Comparison of ENCODE assay signal across 1 cellular context in the genomic region with DNA sequence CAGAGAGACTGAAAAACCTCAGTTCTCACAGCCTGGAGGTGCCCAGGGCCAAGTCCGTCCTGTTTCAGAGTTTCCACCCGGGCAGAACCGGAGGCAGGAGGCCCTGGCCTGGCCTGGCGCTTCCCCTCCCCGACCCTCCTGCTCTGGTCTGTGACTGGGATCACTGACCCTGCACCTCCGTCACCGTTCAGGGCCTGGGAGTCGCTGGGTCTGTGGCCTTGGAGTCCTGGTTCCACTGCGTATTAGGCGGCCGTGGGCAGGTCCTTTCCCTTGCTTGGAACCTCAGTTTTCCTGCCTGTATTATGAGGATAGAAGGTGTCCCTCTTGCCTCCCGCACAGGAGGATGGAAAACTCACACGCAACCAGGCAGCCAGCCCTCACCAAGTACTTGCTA.
TF ChIP-seq lines count a peak whose summit lies in the region.

No MANE protein-coding gene starts in this region.

TF ChIP-seq in HepG2, 621 proteins besides CTCF, POLR2A, EP300 and RAD21 (continued from another document and continues in another):
- TF ChIP-seq, protein P1, sequence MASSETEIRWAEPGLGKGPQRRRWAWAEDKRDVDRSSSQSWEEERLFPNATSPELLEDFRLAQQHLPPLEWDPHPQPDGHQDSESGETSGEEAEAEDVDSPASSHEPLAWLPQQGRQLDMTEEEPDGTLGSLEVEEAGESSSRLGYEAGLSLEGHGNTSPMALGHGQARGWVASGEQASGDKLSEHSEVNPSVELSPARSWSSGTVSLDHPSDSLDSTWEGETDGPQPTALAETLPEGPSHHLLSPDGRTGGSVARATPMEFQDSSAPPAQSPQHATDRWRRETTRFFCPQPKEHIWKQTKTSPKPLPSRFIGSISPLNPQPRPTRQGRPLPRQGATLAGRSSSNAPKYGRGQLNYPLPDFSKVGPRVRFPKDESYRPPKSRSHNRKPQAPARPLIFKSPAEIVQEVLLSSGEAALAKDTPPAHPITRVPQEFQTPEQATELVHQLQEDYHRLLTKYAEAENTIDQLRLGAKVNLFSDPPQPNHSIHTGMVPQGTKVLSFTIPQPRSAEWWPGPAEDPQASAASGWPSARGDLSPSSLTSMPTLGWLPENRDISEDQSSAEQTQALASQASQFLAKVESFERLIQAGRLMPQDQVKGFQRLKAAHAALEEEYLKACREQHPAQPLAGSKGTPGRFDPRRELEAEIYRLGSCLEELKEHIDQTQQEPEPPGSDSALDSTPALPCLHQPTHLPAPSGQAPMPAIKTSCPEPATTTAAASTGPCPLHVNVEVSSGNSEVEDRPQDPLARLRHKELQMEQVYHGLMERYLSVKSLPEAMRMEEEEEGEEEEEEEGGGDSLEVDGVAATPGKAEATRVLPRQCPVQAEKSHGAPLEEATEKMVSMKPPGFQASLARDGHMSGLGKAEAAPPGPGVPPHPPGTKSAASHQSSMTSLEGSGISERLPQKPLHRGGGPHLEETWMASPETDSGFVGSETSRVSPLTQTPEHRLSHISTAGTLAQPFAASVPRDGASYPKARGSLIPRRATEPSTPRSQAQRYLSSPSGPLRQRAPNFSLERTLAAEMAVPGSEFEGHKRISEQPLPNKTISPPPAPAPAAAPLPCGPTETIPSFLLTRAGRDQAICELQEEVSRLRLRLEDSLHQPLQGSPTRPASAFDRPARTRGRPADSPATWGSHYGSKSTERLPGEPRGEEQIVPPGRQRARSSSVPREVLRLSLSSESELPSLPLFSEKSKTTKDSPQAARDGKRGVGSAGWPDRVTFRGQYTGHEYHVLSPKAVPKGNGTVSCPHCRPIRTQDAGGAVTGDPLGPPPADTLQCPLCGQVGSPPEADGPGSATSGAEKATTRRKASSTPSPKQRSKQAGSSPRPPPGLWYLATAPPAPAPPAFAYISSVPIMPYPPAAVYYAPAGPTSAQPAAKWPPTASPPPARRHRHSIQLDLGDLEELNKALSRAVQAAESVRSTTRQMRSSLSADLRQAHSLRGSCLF (CRISPR knock-in tag; IDR thresholded peaks at IDR 0.05; ENCODE audit: borderline replicate concordance): no peak
- TF ChIP-seq, protein P2, sequence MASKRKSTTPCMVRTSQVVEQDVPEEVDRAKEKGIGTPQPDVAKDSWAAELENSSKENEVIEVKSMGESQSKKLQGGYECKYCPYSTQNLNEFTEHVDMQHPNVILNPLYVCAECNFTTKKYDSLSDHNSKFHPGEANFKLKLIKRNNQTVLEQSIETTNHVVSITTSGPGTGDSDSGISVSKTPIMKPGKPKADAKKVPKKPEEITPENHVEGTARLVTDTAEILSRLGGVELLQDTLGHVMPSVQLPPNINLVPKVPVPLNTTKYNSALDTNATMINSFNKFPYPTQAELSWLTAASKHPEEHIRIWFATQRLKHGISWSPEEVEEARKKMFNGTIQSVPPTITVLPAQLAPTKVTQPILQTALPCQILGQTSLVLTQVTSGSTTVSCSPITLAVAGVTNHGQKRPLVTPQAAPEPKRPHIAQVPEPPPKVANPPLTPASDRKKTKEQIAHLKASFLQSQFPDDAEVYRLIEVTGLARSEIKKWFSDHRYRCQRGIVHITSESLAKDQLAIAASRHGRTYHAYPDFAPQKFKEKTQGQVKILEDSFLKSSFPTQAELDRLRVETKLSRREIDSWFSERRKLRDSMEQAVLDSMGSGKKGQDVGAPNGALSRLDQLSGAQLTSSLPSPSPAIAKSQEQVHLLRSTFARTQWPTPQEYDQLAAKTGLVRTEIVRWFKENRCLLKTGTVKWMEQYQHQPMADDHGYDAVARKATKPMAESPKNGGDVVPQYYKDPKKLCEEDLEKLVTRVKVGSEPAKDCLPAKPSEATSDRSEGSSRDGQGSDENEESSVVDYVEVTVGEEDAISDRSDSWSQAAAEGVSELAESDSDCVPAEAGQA (IDR thresholded peaks at IDR 0.05; ENCODE audit: low read depth): no peak
- TF ChIP-seq, protein P2 (CRISPR knock-in tag; IDR thresholded peaks at IDR 0.05; ENCODE audit: borderline replicate concordance): no peak
- TF ChIP-seq, protein P3, sequence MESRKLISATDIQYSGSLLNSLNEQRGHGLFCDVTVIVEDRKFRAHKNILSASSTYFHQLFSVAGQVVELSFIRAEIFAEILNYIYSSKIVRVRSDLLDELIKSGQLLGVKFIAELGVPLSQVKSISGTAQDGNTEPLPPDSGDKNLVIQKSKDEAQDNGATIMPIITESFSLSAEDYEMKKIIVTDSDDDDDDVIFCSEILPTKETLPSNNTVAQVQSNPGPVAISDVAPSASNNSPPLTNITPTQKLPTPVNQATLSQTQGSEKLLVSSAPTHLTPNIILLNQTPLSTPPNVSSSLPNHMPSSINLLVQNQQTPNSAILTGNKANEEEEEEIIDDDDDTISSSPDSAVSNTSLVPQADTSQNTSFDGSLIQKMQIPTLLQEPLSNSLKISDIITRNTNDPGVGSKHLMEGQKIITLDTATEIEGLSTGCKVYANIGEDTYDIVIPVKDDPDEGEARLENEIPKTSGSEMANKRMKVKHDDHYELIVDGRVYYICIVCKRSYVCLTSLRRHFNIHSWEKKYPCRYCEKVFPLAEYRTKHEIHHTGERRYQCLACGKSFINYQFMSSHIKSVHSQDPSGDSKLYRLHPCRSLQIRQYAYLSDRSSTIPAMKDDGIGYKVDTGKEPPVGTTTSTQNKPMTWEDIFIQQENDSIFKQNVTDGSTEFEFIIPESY (CRISPR knock-in tag; IDR thresholded peaks at IDR 0.05): peak; percentile 90
- TF ChIP-seq IKZF1 (IDR thresholded peaks at IDR 0.05) (no peak), ZFP90 (CRISPR knock-in tag; IDR thresholded peaks at IDR 0.05; ENCODE audit: borderline replicate concordance) (no peak), KDM5A (IDR thresholded peaks at IDR 0.05; ENCODE audit: borderline replicate concordance, low read length) (no peak), ZFX (CRISPR knock-in tag; IDR thresholded peaks at IDR 0.05; ENCODE audit: low read depth) (peak; percentile 68), ONECUT2 (CRISPR knock-in tag; IDR thresholded peaks at IDR 0.05) (no peak), SRF (IDR thresholded peaks at IDR 0.05; ENCODE audit: low read depth, low read length) (no peak), ATF7-NPFF (CRISPR knock-in tag; IDR thresholded peaks at IDR 0.05; ENCODE audit: low read depth) (no peak), KDM6A (CRISPR knock-in tag; IDR thresholded peaks at IDR 0.05; ENCODE audit: low read depth) (no peak), HMGA1 (CRISPR knock-in tag; conservative IDR thresholded peaks at IDR 0.05) (no peak), ISX (CRISPR knock-in tag; conservative IDR thresholded peaks at IDR 0.05) (no peak), SPEN (CRISPR knock-in tag; IDR thresholded peaks at IDR 0.05; ENCODE audit: low read depth) (no peak; the same call in 1 of the 2 replicates), RNF2 (conservative IDR thresholded peaks at IDR 0.05; ENCODE audit: low read depth) (no peak), ZFP1 (CRISPR knock-in tag; IDR thresholded peaks at IDR 0.05) (no peak), RBFOX2 (IDR thresholded peaks at IDR 0.05; ENCODE audit: low read depth, low read length) (no peak)
- TF ChIP-seq, protein P4, sequence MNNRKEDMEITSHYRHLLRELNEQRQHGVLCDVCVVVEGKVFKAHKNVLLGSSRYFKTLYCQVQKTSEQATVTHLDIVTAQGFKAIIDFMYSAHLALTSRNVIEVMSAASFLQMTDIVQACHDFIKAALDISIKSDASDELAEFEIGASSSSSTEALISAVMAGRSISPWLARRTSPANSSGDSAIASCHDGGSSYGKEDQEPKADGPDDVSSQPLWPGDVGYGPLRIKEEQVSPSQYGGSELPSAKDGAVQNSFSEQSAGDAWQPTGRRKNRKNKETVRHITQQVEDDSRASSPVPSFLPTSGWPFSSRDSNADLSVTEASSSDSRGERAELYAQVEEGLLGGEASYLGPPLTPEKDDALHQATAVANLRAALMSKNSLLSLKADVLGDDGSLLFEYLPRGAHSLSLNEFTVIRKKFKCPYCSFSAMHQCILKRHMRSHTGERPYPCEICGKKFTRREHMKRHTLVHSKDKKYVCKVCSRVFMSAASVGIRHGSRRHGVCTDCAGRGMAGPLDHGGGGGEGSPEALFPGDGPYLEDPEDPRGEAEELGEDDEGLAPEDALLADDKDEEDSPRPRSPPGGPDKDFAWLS (CRISPR knock-in tag; IDR thresholded peaks at IDR 0.05; ENCODE audit: borderline replicate concordance): no peak
- TF ChIP-seq, protein P5, sequence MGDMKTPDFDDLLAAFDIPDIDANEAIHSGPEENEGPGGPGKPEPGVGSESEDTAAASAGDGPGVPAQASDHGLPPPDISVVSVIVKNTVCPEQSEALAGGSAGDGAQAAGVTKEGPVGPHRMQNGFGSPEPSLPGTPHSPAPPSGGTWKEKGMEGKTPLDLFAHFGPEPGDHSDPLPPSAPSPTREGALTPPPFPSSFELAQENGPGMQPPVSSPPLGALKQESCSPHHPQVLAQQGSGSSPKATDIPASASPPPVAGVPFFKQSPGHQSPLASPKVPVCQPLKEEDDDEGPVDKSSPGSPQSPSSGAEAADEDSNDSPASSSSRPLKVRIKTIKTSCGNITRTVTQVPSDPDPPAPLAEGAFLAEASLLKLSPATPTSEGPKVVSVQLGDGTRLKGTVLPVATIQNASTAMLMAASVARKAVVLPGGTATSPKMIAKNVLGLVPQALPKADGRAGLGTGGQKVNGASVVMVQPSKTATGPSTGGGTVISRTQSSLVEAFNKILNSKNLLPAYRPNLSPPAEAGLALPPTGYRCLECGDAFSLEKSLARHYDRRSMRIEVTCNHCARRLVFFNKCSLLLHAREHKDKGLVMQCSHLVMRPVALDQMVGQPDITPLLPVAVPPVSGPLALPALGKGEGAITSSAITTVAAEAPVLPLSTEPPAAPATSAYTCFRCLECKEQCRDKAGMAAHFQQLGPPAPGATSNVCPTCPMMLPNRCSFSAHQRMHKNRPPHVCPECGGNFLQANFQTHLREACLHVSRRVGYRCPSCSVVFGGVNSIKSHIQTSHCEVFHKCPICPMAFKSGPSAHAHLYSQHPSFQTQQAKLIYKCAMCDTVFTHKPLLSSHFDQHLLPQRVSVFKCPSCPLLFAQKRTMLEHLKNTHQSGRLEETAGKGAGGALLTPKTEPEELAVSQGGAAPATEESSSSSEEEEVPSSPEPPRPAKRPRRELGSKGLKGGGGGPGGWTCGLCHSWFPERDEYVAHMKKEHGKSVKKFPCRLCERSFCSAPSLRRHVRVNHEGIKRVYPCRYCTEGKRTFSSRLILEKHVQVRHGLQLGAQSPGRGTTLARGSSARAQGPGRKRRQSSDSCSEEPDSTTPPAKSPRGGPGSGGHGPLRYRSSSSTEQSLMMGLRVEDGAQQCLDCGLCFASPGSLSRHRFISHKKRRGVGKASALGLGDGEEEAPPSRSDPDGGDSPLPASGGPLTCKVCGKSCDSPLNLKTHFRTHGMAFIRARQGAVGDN (CRISPR knock-in tag; IDR thresholded peaks at IDR 0.05): peak; percentile 76
- TF ChIP-seq, protein P6, sequence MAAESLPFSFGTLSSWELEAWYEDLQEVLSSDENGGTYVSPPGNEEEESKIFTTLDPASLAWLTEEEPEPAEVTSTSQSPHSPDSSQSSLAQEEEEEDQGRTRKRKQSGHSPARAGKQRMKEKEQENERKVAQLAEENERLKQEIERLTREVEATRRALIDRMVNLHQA (CRISPR knock-in tag; IDR thresholded peaks at IDR 0.05): no peak
- TF ChIP-seq, protein P7, sequence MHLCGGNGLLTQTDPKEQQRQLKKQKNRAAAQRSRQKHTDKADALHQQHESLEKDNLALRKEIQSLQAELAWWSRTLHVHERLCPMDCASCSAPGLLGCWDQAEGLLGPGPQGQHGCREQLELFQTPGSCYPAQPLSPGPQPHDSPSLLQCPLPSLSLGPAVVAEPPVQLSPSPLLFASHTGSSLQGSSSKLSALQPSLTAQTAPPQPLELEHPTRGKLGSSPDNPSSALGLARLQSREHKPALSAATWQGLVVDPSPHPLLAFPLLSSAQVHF (CRISPR knock-in tag; IDR thresholded peaks at IDR 0.05): no peak
- TF ChIP-seq, protein P8, sequence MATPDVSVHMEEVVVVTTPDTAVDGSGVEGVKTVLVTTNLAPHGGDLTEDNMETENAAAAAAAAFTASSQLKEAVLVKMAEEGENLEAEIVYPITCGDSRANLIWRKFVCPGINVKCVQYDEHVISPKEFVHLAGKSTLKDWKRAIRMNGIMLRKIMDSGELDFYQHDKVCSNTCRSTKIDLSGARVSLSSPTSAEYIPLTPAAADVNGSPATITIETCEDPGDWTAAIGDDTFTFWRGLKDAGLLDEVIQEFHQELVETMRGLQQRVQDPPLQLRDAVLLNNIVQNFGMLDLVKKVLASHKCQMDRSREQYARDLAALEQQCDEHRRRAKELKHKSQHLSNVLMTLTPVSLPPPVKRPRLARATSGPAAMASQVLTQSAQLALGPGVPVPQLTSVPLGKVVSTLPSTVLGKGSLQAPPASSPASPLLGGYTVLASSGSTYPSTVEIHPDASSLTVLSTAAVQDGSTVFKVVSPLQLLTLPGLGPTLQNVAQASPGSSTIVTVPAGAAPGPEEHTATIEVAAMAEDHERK (CRISPR knock-in tag; IDR thresholded peaks at IDR 0.05; ENCODE audit: low read depth): no peak
- TF ChIP-seq, protein P9, sequence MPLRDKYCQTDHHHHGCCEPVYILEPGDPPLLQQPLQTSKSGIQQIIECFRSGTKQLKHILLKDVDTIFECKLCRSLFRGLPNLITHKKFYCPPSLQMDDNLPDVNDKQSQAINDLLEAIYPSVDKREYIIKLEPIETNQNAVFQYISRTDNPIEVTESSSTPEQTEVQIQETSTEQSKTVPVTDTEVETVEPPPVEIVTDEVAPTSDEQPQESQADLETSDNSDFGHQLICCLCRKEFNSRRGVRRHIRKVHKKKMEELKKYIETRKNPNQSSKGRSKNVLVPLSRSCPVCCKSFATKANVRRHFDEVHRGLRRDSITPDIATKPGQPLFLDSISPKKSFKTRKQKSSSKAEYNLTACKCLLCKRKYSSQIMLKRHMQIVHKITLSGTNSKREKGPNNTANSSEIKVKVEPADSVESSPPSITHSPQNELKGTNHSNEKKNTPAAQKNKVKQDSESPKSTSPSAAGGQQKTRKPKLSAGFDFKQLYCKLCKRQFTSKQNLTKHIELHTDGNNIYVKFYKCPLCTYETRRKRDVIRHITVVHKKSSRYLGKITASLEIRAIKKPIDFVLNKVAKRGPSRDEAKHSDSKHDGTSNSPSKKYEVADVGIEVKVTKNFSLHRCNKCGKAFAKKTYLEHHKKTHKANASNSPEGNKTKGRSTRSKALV (CRISPR knock-in tag; IDR thresholded peaks at IDR 0.05): no peak
- TF ChIP-seq, protein P10, sequence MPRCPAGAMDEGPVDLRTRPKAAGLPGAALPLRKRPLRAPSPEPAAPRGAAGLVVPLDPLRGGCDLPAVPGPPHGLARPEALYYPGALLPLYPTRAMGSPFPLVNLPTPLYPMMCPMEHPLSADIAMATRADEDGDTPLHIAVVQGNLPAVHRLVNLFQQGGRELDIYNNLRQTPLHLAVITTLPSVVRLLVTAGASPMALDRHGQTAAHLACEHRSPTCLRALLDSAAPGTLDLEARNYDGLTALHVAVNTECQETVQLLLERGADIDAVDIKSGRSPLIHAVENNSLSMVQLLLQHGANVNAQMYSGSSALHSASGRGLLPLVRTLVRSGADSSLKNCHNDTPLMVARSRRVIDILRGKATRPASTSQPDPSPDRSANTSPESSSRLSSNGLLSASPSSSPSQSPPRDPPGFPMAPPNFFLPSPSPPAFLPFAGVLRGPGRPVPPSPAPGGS (CRISPR knock-in tag; IDR thresholded peaks at IDR 0.05): 0 out of 2 replicates have a peak, but pooled peaks have one; percentile 39
